In genomic region chr1:203199481-203200058, GRCh38 we compare ENCODE assay signal across 14 cellular contexts. TPM values are rescaled to one million over a fixed set of nuclear protein-coding genes. Genes with fewer than 3 reads are reported as not detected.
DNase-seq lines count a peak whose midpoint lies in the region; ATAC-seq and TF ChIP-seq lines count a peak whose summit lies in the region.
"Had no signal": no experiment of that assay in that cellular context is flagged by ENCODE, and none has a peak within 500 bp of the region (broad histone marks: within the 10 kb centered on the region; RNA-seq: fewer than 3 reads in every experiment).

No MANE protein-coding gene starts in this region.

- TF ChIP-seq CTCF in omental fat pad (IDR thresholded peaks at IDR 0.05), result no peak

- H3K27me3 Mint-ChIP-seq in activated T-cell treated with anti-CD3 and anti-CD28 coated beads, Interleukin-2, amount 50 U/mL, for 72 hours (ENCODE audit: low read depth), result peaks cover 24% of the 10 kb centered on the region

- peaks cover 0 to 1% of the 10 kb centered on the region in 2 donors for H3K9me3 Mint-ChIP-seq in activated T-cell treated with anti-CD3 and anti-CD28 coated beads, Interleukin-2, amount 50 U/mL, for 72 hours
- H3K9me3 Mint-ChIP-seq: natural killer cell treated with Interleukin-12 subunit alpha and Interleukin-12 subunit beta and Interleukin-15 and Interleukin-18, amount 100 ng/mL, for 72 hours had no signal

- peak overlapping the region; percentile 81 for H3K27ac ChIP-seq in ACC112 (ENCODE audit: low read depth, low read length)

- no peak overlapping the region for H3K27ac Mint-ChIP-seq in activated T-cell treated with anti-CD3 and anti-CD28 coated beads, Interleukin-2, amount 50 U/mL, for 72 hours
- H3K27ac Mint-ChIP-seq: natural killer cell treated with Interleukin-12 subunit alpha and Interleukin-12 subunit beta and Interleukin-15 and Interleukin-18, amount 100 ng/mL, for 72 hours; T-helper 17 cell had no signal

- H3K4me3 Mint-ChIP-seq in activated T-cell treated with anti-CD3 and anti-CD28 coated beads, Interleukin-2, amount 50 U/mL, for 72 hours, result no peak overlapping the region
- H3K4me3 Mint-ChIP-seq: natural killer cell treated with Interleukin-12 subunit alpha and Interleukin-12 subunit beta and Interleukin-15 and Interleukin-18, amount 100 ng/mL, for 72 hours; T-helper 17 cell had no signal

- no peaks in the 10 kb centered on the region for H3K27me3 ChIP-seq in ACC112 (ENCODE audit: insufficient read depth, low read length)

- H3K4me1 ChIP-seq in ACC112 (ENCODE audit: control insufficient read depth, insufficient read depth, low read length, unreplicated experiment), result peaks cover 65% of the 10 kb centered on the region

- DNase-seq in MV-4-11 (lab: John Stamatoyannopoulos, UW) (peak; percentile 43), Right ventricle myocardium superior (no peak), omental fat pad (ENCODE audit: low spot score) (no peak), ACHN (no peak), NCI-H146 treated with DMSO at 0.1 percent for 48 hours (lab: John Stamatoyannopoulos, UW; ENCODE audit: unreplicated experiment) (no peak)
- no peak for DNase-seq in activated CD8-positive, alpha-beta memory T cell treated with anti-CD3 and anti-CD28 coated beads for 24 hours
- DNase-seq in activated T-cell treated with anti-CD3 and anti-CD28 coated beads, Interleukin-2, amount 50 U/mL, for 72 hours, result no peak
- DNase-seq: activated gamma-delta T cell treated with Interleukin-2 at 50 U/mL for 16 hours, EL, OCI-M1, T-helper 17 cell had no signal

- no peaks in the 10 kb centered on the region for H3K4me1 Mint-ChIP-seq in activated T-cell treated with anti-CD3 and anti-CD28 coated beads, Interleukin-2, amount 50 U/mL, for 72 hours (ENCODE audit: low read depth)
- H3K4me1 Mint-ChIP-seq: T-helper 17 cell had no signal

- H3K4me3 ChIP-seq in ACC112 (ENCODE audit: low read depth, low read length), result peak overlapping the region; percentile 34

- intact Hi-C loops in Right ventricle myocardium superior (cut with DNase I), result no loop called here

- ATAC-seq in Right ventricle myocardium superior (ENCODE audit: poor library complexity) (peak; percentile 47), omental fat pad (ENCODE audit: low FRiP score) (peak; percentile 66)
- no peak for ATAC-seq in activated T-cell treated with anti-CD3 and anti-CD28 coated beads, Interleukin-2, amount 50 U/mL, for 72 hours (replicated peaks in 1 of 2)
- ATAC-seq: natural killer cell treated with Interleukin-12 subunit alpha and Interleukin-12 subunit beta and Interleukin-15 and Interleukin-18, amount 100 ng/mL, for 72 hours; T-helper 17 cell had no signal

- H2AFZ ChIP-seq in ACC112 (ENCODE audit: low read length, unreplicated experiment), result peak overlapping the region; percentile 71

- in situ Hi-C loops in ACHN (cut with HindIII; ENCODE audit: low pct_ligation_motif_present, low pct_unique_long_range_greater_than_20kb, low sequenced_read_pairs), result loop anchor here (25.0 kb wide), 1 partner anchor 162 kb away; the partner anchor contains the start of gene PPFIA4

- no peaks in the 10 kb centered on the region for H3K36me3 ChIP-seq in ACC112 (ENCODE audit: insufficient read depth, low read length)

- no peaks in the 10 kb centered on the region for H3K79me2 ChIP-seq in ACC112 (ENCODE audit: control insufficient read depth, insufficient read depth, low read length, unreplicated experiment)

- no peaks in the 10 kb centered on the region for H3K36me3 Mint-ChIP-seq in activated T-cell treated with anti-CD3 and anti-CD28 coated beads, Interleukin-2, amount 50 U/mL, for 72 hours (ENCODE audit: insufficient read depth in 2 of 2)
- H3K36me3 Mint-ChIP-seq: natural killer cell treated with Interleukin-12 subunit alpha and Interleukin-12 subunit beta and Interleukin-15 and Interleukin-18, amount 100 ng/mL, for 72 hours had no signal

RNA-seq across cellular contexts. Expression of gene CHI3L1, which starts 13.1 kb away (rescaled TPM):
- 0.32 TPM for total RNA-seq in Right ventricle myocardium superior
- 100 to 1,000 TPM in 2 of 4 donors, 10 to 100 TPM in 1, under 1 TPM in 1; 0.47 to 338 (median 124) TPM for total RNA-seq in omental fat pad
- total RNA-seq in activated T-cell treated with anti-CD3 and anti-CD28 coated beads, Interleukin-2, amount 50 U/mL, for 72 hours, result not detected
- total RNA-seq: T-helper 17 cell had no signal

RNA-seq across cellular contexts. Expression of gene MYBPH, which starts 23.9 kb away (rescaled TPM):
- not detected for total RNA-seq in Right ventricle myocardium superior
- under 1 TPM in 1 of 4 donors, not detected in 3; 0.37 TPM for total RNA-seq in omental fat pad
- not detected for total RNA-seq in activated T-cell treated with anti-CD3 and anti-CD28 coated beads, Interleukin-2, amount 50 U/mL, for 72 hours
- total RNA-seq: esophagus mucosa; natural killer cell treated with Interleukin-12 subunit alpha and Interleukin-12 subunit beta and Interleukin-15 and Interleukin-18, amount 100 ng/mL, for 72 hours; T-helper 17 cell had no signal

RNA-seq across cellular contexts. Expression of gene CHIT1, which starts 29.9 kb away (rescaled TPM):
- total RNA-seq in Right ventricle myocardium superior, result 0.48 TPM
- total RNA-seq in omental fat pad, result 10 to 100 TPM in 1 of 4 donors, 1 to 10 TPM in 2, under 1 TPM in 1; 0.19 to 17.7 (median 2.3) TPM
- 1 to 10 TPM; 1.4 to 4.7 TPM for total RNA-seq in activated T-cell treated with anti-CD3 and anti-CD28 coated beads, Interleukin-2, amount 50 U/mL, for 72 hours

Comparison
In these comparisons a context has a peak if more than half of its experiments do, and no peak if none do; other contexts are left out.
1. ATAC-seq: peak in Right ventricle myocardium superior (single experiment) and omental fat pad (single experiment); none in activated T-cell treated with anti-CD3 and anti-CD28 coated beads, Interleukin-2, amount 50 U/mL, for 72 hours (0 of 2).